In genomic region chr1:218476385-218476784, GRCh38 we compare ENCODE assay signal across 10 cellular contexts.
DNase-seq lines count a peak whose midpoint lies in the region; ATAC-seq and TF ChIP-seq lines count a peak whose summit lies in the region.
"Had no signal": no experiment of that assay in that cellular context is flagged by ENCODE, and none has a peak within 500 bp of the region (broad histone marks: within the 10 kb centered on the region; RNA-seq: fewer than 3 reads in every experiment).

No MANE protein-coding gene starts in this region.

- H3K27me3 ChIP-seq in PC-3 (ENCODE audit: low read length) (no peaks in the 10 kb centered on the region), osteoblast (ENCODE audit: insufficient read depth, low read length) (no peaks in the 10 kb centered on the region)

- H3K4me3 ChIP-seq in PC-3 (ENCODE audit: low read length) (no peak overlapping the region), osteoblast (ENCODE audit: insufficient read depth, low read length) (no peak overlapping the region)

- H3K4me2 ChIP-seq in PC-3 (ENCODE audit: low read length) (peak overlapping the region; percentile 45), osteoblast (ENCODE audit: insufficient read depth, low read length) (peak overlapping the region; percentile 5)

- POLR2A ChIA-PET in PC-3 (lab: Charles Lee; ENCODE audit: unreplicated experiment): interaction anchor here (0.5 kb wide), 1 partner anchor 22 kb away, joined by 4 read pairs; no protein-coding TSS in a partner anchor

- H3K36me3 ChIP-seq in PC-3 (ENCODE audit: low read depth, low read length): no peaks in the 10 kb centered on the region
- H3K36me3 ChIP-seq in osteoblast (ENCODE audit: insufficient read depth, low read length): no peaks in the 10 kb centered on the region

- no peak overlapping the region for H2AFZ ChIP-seq in PC-3 (ENCODE audit: low read length)
- H2AFZ ChIP-seq in osteoblast (ENCODE audit: low read length): no peak overlapping the region

- TF ChIP-seq CTCF in PC-3 (conservative IDR thresholded peaks at IDR 0.05; ENCODE audit: low read depth, low read length) (no peak), osteoblast (IDR thresholded peaks at IDR 0.05; ENCODE audit: extremely low read depth, low read depth, low read length) (no peak)

- DNase-seq in Daoy (ENCODE audit: low read depth) (peak; percentile 48), PC-3 (peak; percentile 97), epithelial cell of prostate (ENCODE audit: low read depth, low spot score) (no peak), osteoblast (ENCODE audit: insufficient read length, low spot score, missing footprints) (no peak), NCI-H2107 (lab: John Stamatoyannopoulos, UW) (no peak), NCI-H146 (lab: John Stamatoyannopoulos, UW) (no peak)
- DNase-seq: Right ventricle myocardium superior; stimulated activated CD4-positive, alpha-beta T cell treated with anti-CD3 and anti-CD28 coated beads, Interleukin-4, amount 100 ng/mL, for 4 hours had no signal

- no peaks in the 10 kb centered on the region for H4K20me1 ChIP-seq in PC-3 (ENCODE audit: low read length)
- H4K20me1 ChIP-seq in osteoblast (ENCODE audit: insufficient read depth, low read length): no peaks in the 10 kb centered on the region

- CTCF ChIA-PET in PC-3 (lab: Charles Lee): no interaction called here

- H3F3A ChIP-seq in PC-3 (ENCODE audit: low read length, unreplicated experiment): peaks cover 5% of the 10 kb centered on the region

- peak overlapping the region; percentile 26 for H3K27ac ChIP-seq in PC-3 (ENCODE audit: low read length)
- H3K27ac ChIP-seq in epithelial cell of prostate: peak overlapping the region; percentile 48
- H3K27ac ChIP-seq in osteoblast (ENCODE audit: low read depth, low read length): peak overlapping the region; percentile 82

- peaks cover 50% of the 10 kb centered on the region for H3K4me1 ChIP-seq in PC-3 (ENCODE audit: insufficient read depth, low read length)
- H3K4me1 ChIP-seq in osteoblast (ENCODE audit: insufficient read depth, low read length): peaks cover 52% of the 10 kb centered on the region

- intact Hi-C loops in PC-3 (cut with micrococcal nuclease): loop anchor here (1.0 to 10.0 kb wide), 3 partner anchors 20 to 468 kb away; no protein-coding TSS in a partner anchor

- H3K9me2 ChIP-seq in PC-3 (replicated peaks; ENCODE audit: low read length): no peaks in the 10 kb centered on the region

- BruUV-seq in PC-3 (replicated peaks; lab: Mats Ljungman, UMichigan): no TSS peak

- H3K9ac ChIP-seq in PC-3 (ENCODE audit: low read length): no peak overlapping the region

- peaks cover 4% of the 10 kb centered on the region; the same call in 1 of the 2 replicates for H3K9me3 ChIP-seq in PC-3 (ENCODE audit: low read length)
- no peaks in the 10 kb centered on the region for H3K9me3 ChIP-seq in osteoblast (ENCODE audit: low read depth, low read length)

- H3K79me2 ChIP-seq in PC-3 (ENCODE audit: low read length) (no peaks in the 10 kb centered on the region), osteoblast (ENCODE audit: insufficient read depth, low read length) (no peaks in the 10 kb centered on the region)

- ATAC-seq in PC-3: peak; percentile 83
- ATAC-seq in HG02610 (IDR thresholded peaks at IDR 0.05; ENCODE audit: unreplicated experiment): no peak
- ATAC-seq in GM18867 (IDR thresholded peaks at IDR 0.05; ENCODE audit: unreplicated experiment): no peak

Comparison
In these comparisons a context has a peak if more than half of its experiments do, and no peak if none do; other contexts are left out.
1. DNase-seq: peak in Daoy (single experiment) and PC-3 (single experiment); none in epithelial cell of prostate (single experiment), osteoblast (single experiment), NCI-H2107 (single experiment) and NCI-H146 (single experiment).
2. H3K27ac ChIP-seq: peak in every context shown above with its lines; median percentile 82 in osteoblast; 48 in epithelial cell of prostate; 26 in PC-3.